ENCODE assay signal across 9 cellular contexts in the genomic region with DNA sequence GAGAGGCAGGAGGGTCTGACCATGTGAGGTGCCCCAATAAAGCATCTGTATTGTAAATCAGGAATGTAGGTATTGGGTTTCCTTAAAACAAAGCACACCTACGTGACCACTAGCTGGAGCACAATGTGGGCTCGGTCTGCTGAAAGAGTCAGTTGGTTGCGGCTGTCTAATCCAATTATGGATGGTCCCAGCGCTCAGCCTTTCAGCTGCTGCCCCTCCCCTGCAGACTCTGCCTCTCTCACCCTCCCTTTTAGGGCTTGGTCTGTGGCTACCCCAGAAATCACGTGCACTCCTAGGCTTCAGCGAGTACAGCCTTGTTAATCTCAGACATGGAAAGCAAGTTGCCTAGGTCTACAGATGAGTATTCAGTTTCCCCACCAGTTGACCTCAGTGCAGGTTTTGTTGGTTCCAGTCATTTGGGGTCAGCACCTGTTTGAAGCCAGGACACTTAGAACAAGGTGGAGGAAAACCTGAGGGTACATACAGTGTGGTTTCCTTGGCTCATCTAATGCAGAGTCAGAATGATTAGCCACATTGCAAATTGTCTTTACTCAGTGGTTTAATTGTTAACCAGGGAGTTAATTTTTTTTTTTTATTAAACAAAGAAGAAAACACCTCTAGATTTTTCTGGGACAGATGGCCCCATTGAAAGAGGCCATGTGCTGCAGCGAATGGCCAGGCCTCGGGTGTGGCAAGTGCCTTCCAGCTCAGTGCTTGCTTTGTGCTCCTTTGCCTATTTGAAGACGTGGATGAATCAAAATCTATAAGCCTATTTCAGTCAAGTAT.
DNase-seq lines count a peak whose midpoint lies in the region; ATAC-seq and TF ChIP-seq lines count a peak whose summit lies in the region.
"Had no signal": no experiment of that assay in that cellular context is flagged by ENCODE, and none has a peak within 500 bp of the region (broad histone marks: within the 10 kb centered on the region; RNA-seq: fewer than 3 reads in every experiment).

No MANE protein-coding gene starts in this region.

- TF ChIP-seq POLR2A in adrenal gland (IDR thresholded peaks at IDR 0.05) (no peak), sigmoid colon (IDR thresholded peaks at IDR 0.05) (no peak)

- no peak overlapping the region for H3K4me3 Mint-ChIP-seq in CD8-positive, alpha-beta T cell

- no peaks in the 10 kb centered on the region for H3K36me3 Mint-ChIP-seq in CD8-positive, alpha-beta T cell

- H3K4me1 ChIP-seq in BLaER1 treated with 17β-estradiol and CSF1 and Interleukin-3, amounts not matched to agents 10 nM and 100 nM: peaks cover 48 to 64% (median 56%) of the 10 kb centered on the region in 10 experiments
- peaks cover 21% of the 10 kb centered on the region for H3K4me1 ChIP-seq in CD8-positive, alpha-beta T cell (ENCODE audit: insufficient read depth, low read length)
- H3K4me1 ChIP-seq in adrenal gland (replicated peaks in 1 of 2) (peaks cover 7 to 30% of the 10 kb centered on the region in 2 donors), lower lobe of right lung (peaks cover 24% of the 10 kb centered on the region), sigmoid colon (peaks cover 0 to 52% (median 40%) of the 10 kb centered on the region in 4 donors)

- H3K4me2 ChIP-seq in BLaER1 treated with 17β-estradiol and CSF1 and Interleukin-3, amounts not matched to agents 10 nM and 100 nM: peak overlapping the region; percentile 50 to 82 (median 60); a peak in 19 of 22 replicates

- TF ChIP-seq CTCF in CD8-positive, alpha-beta T cell (IDR thresholded peaks at IDR 0.05): no peak
- TF ChIP-seq CTCF in adrenal gland (IDR thresholded peaks at IDR 0.05) (no peak), lower lobe of right lung (IDR thresholded peaks at IDR 0.05) (no peak), sigmoid colon (IDR thresholded peaks at IDR 0.05) (no peak)

- H3K9me3 Mint-ChIP-seq in CD8-positive, alpha-beta T cell: no peaks in the 10 kb centered on the region

- peaks cover 54% of the 10 kb centered on the region for H3K4me1 Mint-ChIP-seq in CD8-positive, alpha-beta T cell (ENCODE audit: low read depth)

- TF ChIP-seq EP300 in sigmoid colon (IDR thresholded peaks at IDR 0.05): no peak

- ATAC-seq in GM21390 (IDR thresholded peaks at IDR 0.05; ENCODE audit: unreplicated experiment) (peak; percentile 62), Right ventricle myocardium superior (ENCODE audit: poor library complexity) (peak; percentile 58), lower lobe of right lung (no peak)
- no peak for ATAC-seq in CD8-positive, alpha-beta T cell

- H3K27ac Mint-ChIP-seq in CD8-positive, alpha-beta T cell: no peak overlapping the region

- H3K27me3 Mint-ChIP-seq in CD8-positive, alpha-beta T cell (ENCODE audit: low read depth): no peaks in the 10 kb centered on the region

- DNase-seq in HK-2 (ENCODE audit: unreplicated experiment) (peak; percentile 50), Right ventricle myocardium superior (no peak), adrenal gland (no peak), lower lobe of right lung (no peak), sigmoid colon (no peak)
- no peak for DNase-seq in CD8-positive, alpha-beta T cell
- DNase-seq: upper lobe of right lung had no signal

- no peaks in the 10 kb centered on the region for H3K9me3 ChIP-seq in BLaER1 treated with 17β-estradiol and CSF1 and Interleukin-3, amounts not matched to agents 10 nM and 100 nM (replicated peaks in 1 of 11)
- no peaks in the 10 kb centered on the region for H3K9me3 ChIP-seq in CD8-positive, alpha-beta T cell (ENCODE audit: low read length)
- no peaks in the 10 kb centered on the region for H3K9me3 ChIP-seq in adrenal gland (replicated peaks in 1 of 3)
- no peaks in the 10 kb centered on the region for H3K9me3 ChIP-seq in lower lobe of right lung
- H3K9me3 ChIP-seq in sigmoid colon: no peaks in the 10 kb centered on the region
- H3K9me3 ChIP-seq: upper lobe of right lung had no signal

- POLR2A ChIA-PET in CD8-positive, alpha-beta T cell (lab: Charles Lee): no interaction called here

- peaks cover 58 to 100% (median 100%) of the 10 kb centered on the region in 11 experiments for H4K20me1 ChIP-seq in BLaER1 treated with 17β-estradiol and CSF1 and Interleukin-3, amounts not matched to agents 10 nM and 100 nM

- peaks cover 0 to 19% (median 0%) of the 10 kb centered on the region in 11 experiments; a peak in 4 of 22 replicates for H3K36me3 ChIP-seq in BLaER1 treated with 17β-estradiol and CSF1 and Interleukin-3, amounts not matched to agents 10 nM and 100 nM
- H3K36me3 ChIP-seq in CD8-positive, alpha-beta T cell (ENCODE audit: insufficient read depth, low read length): no peaks in the 10 kb centered on the region
- H3K36me3 ChIP-seq in adrenal gland (replicated peaks in 1 of 2) (no peaks in the 10 kb centered on the region), lower lobe of right lung (no peaks in the 10 kb centered on the region), sigmoid colon (no peaks in the 10 kb centered on the region)
- H3K36me3 ChIP-seq: upper lobe of right lung had no signal

- no peak overlapping the region for H3K4me3 ChIP-seq in BLaER1 treated with 17β-estradiol and CSF1 and Interleukin-3, amounts not matched to agents 10 nM and 100 nM
- H3K4me3 ChIP-seq in CD8-positive, alpha-beta T cell (ENCODE audit: low read depth, low read length): no peak overlapping the region
- H3K4me3 ChIP-seq in adrenal gland (no peak overlapping the region), lower lobe of right lung (no peak overlapping the region), sigmoid colon (no peak overlapping the region)
- H3K4me3 ChIP-seq: upper lobe of right lung had no signal

- intact Hi-C loops in Right ventricle myocardium superior (cut with DNase I): no loop called here
- intact Hi-C loops in CD8-positive, alpha-beta T cell (cut with DNase I, micrococcal nuclease): no loop called here
- intact Hi-C loops in adrenal gland (cut with DNase I): no loop called here
- intact Hi-C loops in lower lobe of right lung (cut with DNase I): no loop called here
- intact Hi-C loops in sigmoid colon (cut with DNase I): no loop called here

- H3K27ac ChIP-seq in BLaER1 treated with 17β-estradiol and CSF1 and Interleukin-3, amounts not matched to agents 10 nM and 100 nM: no peak overlapping the region
- H3K27ac ChIP-seq in CD8-positive, alpha-beta T cell (ENCODE audit: low read depth, low read length): no peak overlapping the region
- H3K27ac ChIP-seq in adrenal gland: no peak overlapping the region
- no peak overlapping the region for H3K27ac ChIP-seq in lower lobe of right lung
- peak overlapping the region in 2 of 4 donors; percentile 29 to 44 for H3K27ac ChIP-seq in sigmoid colon
- H3K27ac ChIP-seq: upper lobe of right lung had no signal

- CTCF ChIA-PET in CD8-positive, alpha-beta T cell (lab: Charles Lee): interaction anchor here (1.0 kb wide), 1 partner anchor 291 kb away, joined by 3 read pairs; no protein-coding TSS in a partner anchor

- WGBS in adrenal gland, 4 donors: 82 to 91% (median 89%) methylated on average over 8 to 9 of the region's 9 CpGs
- 19 to 64% methylated on average over 9 of the region's 9 CpGs for WGBS in sigmoid colon, 2 donors

- no peak overlapping the region for H3K9ac ChIP-seq in BLaER1 treated with 17β-estradiol and CSF1 and Interleukin-3, amounts not matched to agents 10 nM and 100 nM

- H3K27me3 ChIP-seq in BLaER1 treated with 17β-estradiol and CSF1 and Interleukin-3, amounts not matched to agents 10 nM and 100 nM: no peaks in the 10 kb centered on the region
- no peaks in the 10 kb centered on the region for H3K27me3 ChIP-seq in CD8-positive, alpha-beta T cell (ENCODE audit: insufficient read depth, low read length)
- H3K27me3 ChIP-seq in adrenal gland: no peaks in the 10 kb centered on the region
- no peaks in the 10 kb centered on the region for H3K27me3 ChIP-seq in lower lobe of right lung (ENCODE audit: low read depth)
- no peaks in the 10 kb centered on the region for H3K27me3 ChIP-seq in sigmoid colon
- H3K27me3 ChIP-seq: upper lobe of right lung had no signal

Comparison
In these comparisons a context has a peak if more than half of its experiments do, and no peak if none do; other contexts are left out.
1. ATAC-seq: peak in GM21390 (single experiment) and Right ventricle myocardium superior (single experiment); none in CD8-positive, alpha-beta T cell (single experiment) and lower lobe of right lung (0 of 2).